Comparison of ENCODE assay signal across 1 cellular context in the genomic region with DNA sequence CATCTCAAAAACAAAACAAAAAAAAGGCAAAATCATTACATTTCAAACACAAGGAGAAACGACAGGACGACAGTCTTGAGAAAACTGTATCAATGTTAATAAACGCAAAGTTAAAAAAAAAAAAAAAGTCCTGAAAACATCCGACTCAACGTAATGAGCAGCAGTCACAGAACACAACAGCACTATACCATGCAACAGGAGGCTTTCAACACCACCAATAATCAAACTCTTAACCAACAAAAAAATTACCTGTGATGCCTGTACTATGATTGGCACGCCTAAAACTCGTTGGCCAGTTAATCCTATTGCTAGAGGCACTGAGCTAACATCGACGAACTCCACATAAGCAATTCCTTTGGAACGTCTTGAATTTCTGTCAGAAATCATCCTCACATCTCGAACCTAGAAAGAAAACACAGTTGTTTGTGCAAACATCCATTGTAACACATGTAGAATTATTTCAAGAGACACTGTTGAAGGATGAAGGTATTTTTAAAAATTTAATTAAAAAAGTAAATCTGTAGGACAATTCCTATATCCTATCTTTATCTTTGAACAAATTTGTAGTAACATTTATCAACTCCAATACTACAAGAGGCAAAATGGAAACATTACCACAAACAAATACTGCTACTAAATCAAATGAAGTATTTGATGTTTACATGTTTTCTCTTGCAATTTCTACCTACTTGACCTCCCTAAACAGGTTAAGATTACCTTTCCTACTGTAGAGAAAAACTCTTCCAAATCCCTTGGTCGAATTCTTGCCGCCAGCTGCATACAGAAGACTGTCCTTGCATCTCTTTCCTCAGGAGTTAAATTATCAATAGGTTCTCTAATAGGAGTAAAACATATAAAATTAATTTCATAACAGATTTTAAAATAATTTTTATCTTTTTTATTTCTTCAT.
TF ChIP-seq lines count a peak whose summit lies in the region.

No MANE protein-coding gene starts in this region.

TF ChIP-seq in HepG2, 621 proteins besides CTCF, POLR2A, EP300 and RAD21 (continued from another document):
- TF ChIP-seq, protein P1, sequence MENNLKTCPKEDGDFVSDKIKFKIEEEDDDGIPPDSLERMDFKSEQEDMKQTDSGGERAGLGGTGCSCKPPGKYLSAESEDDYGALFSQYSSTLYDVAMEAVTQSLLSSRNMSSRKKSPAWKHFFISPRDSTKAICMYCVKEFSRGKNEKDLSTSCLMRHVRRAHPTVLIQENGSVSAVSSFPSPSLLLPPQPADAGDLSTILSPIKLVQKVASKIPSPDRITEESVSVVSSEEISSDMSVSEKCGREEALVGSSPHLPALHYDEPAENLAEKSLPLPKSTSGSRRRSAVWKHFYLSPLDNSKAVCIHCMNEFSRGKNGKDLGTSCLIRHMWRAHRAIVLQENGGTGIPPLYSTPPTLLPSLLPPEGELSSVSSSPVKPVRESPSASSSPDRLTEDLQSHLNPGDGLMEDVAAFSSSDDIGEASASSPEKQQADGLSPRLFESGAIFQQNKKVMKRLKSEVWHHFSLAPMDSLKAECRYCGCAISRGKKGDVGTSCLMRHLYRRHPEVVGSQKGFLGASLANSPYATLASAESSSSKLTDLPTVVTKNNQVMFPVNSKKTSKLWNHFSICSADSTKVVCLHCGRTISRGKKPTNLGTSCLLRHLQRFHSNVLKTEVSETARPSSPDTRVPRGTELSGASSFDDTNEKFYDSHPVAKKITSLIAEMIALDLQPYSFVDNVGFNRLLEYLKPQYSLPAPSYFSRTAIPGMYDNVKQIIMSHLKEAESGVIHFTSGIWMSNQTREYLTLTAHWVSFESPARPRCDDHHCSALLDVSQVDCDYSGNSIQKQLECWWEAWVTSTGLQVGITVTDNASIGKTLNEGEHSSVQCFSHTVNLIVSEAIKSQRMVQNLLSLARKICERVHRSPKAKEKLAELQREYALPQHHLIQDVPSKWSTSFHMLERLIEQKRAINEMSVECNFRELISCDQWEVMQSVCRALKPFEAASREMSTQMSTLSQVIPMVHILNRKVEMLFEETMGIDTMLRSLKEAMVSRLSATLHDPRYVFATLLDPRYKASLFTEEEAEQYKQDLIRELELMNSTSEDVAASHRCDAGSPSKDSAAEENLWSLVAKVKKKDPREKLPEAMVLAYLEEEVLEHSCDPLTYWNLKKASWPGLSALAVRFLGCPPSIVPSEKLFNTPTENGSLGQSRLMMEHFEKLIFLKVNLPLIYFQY (CRISPR knock-in tag; IDR thresholded peaks at IDR 0.05; ENCODE audit: borderline replicate concordance) = no peak
- TF ChIP-seq, protein P2, sequence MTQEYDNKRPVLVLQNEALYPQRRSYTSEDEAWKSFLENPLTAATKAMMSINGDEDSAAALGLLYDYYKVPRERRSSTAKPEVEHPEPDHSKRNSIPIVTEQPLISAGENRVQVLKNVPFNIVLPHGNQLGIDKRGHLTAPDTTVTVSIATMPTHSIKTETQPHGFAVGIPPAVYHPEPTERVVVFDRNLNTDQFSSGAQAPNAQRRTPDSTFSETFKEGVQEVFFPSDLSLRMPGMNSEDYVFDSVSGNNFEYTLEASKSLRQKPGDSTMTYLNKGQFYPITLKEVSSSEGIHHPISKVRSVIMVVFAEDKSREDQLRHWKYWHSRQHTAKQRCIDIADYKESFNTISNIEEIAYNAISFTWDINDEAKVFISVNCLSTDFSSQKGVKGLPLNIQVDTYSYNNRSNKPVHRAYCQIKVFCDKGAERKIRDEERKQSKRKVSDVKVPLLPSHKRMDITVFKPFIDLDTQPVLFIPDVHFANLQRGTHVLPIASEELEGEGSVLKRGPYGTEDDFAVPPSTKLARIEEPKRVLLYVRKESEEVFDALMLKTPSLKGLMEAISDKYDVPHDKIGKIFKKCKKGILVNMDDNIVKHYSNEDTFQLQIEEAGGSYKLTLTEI (CRISPR knock-in tag; conservative IDR thresholded peaks at IDR 0.05) = no peak
